In the genomic region with DNA sequence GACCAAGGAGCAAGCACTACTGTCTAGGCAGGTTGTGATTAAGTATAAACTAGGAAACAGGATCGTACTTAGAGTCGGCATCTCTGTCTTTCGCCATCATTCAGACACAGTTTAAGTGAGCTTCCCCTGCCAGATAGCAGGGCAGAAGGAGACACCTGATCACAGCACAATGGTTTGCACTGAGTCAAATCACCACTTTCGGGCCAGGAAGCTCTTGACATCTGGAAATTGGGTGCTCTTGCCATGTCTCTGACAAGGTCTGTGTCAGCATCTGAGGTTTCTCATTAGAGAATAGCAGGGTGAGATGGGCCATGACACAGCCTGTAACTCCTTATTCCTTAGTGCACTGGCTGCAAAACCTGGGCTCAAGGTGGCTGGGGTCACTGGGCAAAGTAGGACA, we compare ENCODE assay signal across 1 cellular context.
TF ChIP-seq lines count a peak whose summit lies in the region.

No MANE protein-coding gene starts in this region.

TF ChIP-seq in HepG2, 621 proteins besides CTCF, POLR2A, EP300 and RAD21:
- no peak for TF ChIP-seq ZNF605 (CRISPR knock-in tag; IDR thresholded peaks at IDR 0.05)
- TF ChIP-seq TBP (CRISPR knock-in tag; IDR thresholded peaks at IDR 0.05) = no peak
- TF ChIP-seq, protein P1, sequence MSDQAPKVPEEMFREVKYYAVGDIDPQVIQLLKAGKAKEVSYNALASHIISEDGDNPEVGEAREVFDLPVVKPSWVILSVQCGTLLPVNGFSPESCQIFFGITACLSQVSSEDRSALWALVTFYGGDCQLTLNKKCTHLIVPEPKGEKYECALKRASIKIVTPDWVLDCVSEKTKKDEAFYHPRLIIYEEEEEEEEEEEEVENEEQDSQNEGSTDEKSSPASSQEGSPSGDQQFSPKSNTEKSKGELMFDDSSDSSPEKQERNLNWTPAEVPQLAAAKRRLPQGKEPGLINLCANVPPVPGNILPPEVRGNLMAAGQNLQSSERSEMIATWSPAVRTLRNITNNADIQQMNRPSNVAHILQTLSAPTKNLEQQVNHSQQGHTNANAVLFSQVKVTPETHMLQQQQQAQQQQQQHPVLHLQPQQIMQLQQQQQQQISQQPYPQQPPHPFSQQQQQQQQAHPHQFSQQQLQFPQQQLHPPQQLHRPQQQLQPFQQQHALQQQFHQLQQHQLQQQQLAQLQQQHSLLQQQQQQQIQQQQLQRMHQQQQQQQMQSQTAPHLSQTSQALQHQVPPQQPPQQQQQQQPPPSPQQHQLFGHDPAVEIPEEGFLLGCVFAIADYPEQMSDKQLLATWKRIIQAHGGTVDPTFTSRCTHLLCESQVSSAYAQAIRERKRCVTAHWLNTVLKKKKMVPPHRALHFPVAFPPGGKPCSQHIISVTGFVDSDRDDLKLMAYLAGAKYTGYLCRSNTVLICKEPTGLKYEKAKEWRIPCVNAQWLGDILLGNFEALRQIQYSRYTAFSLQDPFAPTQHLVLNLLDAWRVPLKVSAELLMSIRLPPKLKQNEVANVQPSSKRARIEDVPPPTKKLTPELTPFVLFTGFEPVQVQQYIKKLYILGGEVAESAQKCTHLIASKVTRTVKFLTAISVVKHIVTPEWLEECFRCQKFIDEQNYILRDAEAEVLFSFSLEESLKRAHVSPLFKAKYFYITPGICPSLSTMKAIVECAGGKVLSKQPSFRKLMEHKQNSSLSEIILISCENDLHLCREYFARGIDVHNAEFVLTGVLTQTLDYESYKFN (CRISPR knock-in tag; conservative IDR thresholded peaks at IDR 0.05) = no peak
- no peak for TF ChIP-seq ZNF354B (CRISPR knock-in tag; IDR thresholded peaks at IDR 0.05)
- no peak for TF ChIP-seq MAFG (CRISPR knock-in tag; IDR thresholded peaks at IDR 0.05)
- TF ChIP-seq CBX1 (IDR thresholded peaks at IDR 0.05; ENCODE audit: low read depth) = no peak
- TF ChIP-seq FOXM1 (CRISPR knock-in tag; IDR thresholded peaks at IDR 0.05) = no peak
- TF ChIP-seq HDAC1 (CRISPR knock-in tag; IDR thresholded peaks at IDR 0.05) = no peak
- no peak for TF ChIP-seq TMF1 (CRISPR knock-in tag; IDR thresholded peaks at IDR 0.05; ENCODE audit: low read depth)
- no peak for TF ChIP-seq MEIS2 (CRISPR knock-in tag; IDR thresholded peaks at IDR 0.05)
- TF ChIP-seq, protein P2, sequence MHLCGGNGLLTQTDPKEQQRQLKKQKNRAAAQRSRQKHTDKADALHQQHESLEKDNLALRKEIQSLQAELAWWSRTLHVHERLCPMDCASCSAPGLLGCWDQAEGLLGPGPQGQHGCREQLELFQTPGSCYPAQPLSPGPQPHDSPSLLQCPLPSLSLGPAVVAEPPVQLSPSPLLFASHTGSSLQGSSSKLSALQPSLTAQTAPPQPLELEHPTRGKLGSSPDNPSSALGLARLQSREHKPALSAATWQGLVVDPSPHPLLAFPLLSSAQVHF (CRISPR knock-in tag; IDR thresholded peaks at IDR 0.05) = no peak
- TF ChIP-seq, protein P3, sequence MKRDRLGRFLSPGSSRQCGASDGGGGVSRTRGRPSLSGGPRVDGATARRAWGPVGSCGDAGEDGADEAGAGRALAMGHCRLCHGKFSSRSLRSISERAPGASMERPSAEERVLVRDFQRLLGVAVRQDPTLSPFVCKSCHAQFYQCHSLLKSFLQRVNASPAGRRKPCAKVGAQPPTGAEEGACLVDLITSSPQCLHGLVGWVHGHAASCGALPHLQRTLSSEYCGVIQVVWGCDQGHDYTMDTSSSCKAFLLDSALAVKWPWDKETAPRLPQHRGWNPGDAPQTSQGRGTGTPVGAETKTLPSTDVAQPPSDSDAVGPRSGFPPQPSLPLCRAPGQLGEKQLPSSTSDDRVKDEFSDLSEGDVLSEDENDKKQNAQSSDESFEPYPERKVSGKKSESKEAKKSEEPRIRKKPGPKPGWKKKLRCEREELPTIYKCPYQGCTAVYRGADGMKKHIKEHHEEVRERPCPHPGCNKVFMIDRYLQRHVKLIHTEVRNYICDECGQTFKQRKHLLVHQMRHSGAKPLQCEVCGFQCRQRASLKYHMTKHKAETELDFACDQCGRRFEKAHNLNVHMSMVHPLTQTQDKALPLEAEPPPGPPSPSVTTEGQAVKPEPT (CRISPR knock-in tag; IDR thresholded peaks at IDR 0.05; ENCODE audit: low read depth) = no peak
- TF ChIP-seq, protein P4, sequence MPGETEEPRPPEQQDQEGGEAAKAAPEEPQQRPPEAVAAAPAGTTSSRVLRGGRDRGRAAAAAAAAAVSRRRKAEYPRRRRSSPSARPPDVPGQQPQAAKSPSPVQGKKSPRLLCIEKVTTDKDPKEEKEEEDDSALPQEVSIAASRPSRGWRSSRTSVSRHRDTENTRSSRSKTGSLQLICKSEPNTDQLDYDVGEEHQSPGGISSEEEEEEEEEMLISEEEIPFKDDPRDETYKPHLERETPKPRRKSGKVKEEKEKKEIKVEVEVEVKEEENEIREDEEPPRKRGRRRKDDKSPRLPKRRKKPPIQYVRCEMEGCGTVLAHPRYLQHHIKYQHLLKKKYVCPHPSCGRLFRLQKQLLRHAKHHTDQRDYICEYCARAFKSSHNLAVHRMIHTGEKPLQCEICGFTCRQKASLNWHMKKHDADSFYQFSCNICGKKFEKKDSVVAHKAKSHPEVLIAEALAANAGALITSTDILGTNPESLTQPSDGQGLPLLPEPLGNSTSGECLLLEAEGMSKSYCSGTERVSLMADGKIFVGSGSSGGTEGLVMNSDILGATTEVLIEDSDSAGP (CRISPR knock-in tag; IDR thresholded peaks at IDR 0.05; ENCODE audit: borderline replicate concordance) = no peak
- no peak for TF ChIP-seq GABPA (IDR thresholded peaks at IDR 0.05; ENCODE audit: low read depth, low read length)
- TF ChIP-seq GABPA (CRISPR knock-in tag; IDR thresholded peaks at IDR 0.05; ENCODE audit: low read depth) = no peak
- TF ChIP-seq ZNF703 (CRISPR knock-in tag; IDR thresholded peaks at IDR 0.05; ENCODE audit: borderline replicate concordance) = no peak
- no peak for TF ChIP-seq FOXJ3 (CRISPR knock-in tag; IDR thresholded peaks at IDR 0.05; ENCODE audit: borderline replicate concordance)
- TF ChIP-seq ZNF776 (CRISPR knock-in tag; IDR thresholded peaks at IDR 0.05) = no peak
- TF ChIP-seq ZFYVE20 (CRISPR knock-in tag; IDR thresholded peaks at IDR 0.05; ENCODE audit: borderline replicate concordance, low read depth) = no peak
- no peak for TF ChIP-seq ZNF33B (CRISPR knock-in tag; IDR thresholded peaks at IDR 0.05)
- TF ChIP-seq CBFB (CRISPR knock-in tag; IDR thresholded peaks at IDR 0.05) = no peak
